13 cellular contexts compared by ENCODE assay signal in genomic region chr6:137832110-137832509, GRCh38. TPM values are rescaled to one million over a fixed set of nuclear protein-coding genes. Genes with fewer than 3 reads are reported as not detected.
DNase-seq lines count a peak whose midpoint lies in the region; ATAC-seq, FAIRE-seq and TF ChIP-seq lines count a peak whose summit lies in the region.
"Had no signal": no experiment of that assay in that cellular context is flagged by ENCODE, and none has a peak within 500 bp of the region (broad histone marks: within the 10 kb centered on the region; RNA-seq: fewer than 3 reads in every experiment).

No MANE protein-coding gene starts in this region.

- H3K27me3 Mint-ChIP-seq in naive thymus-derived CD8-positive, alpha-beta T cell, result no peaks in the 10 kb centered on the region

- peak overlapping the region; percentile 30 for H3K27ac Mint-ChIP-seq in stimulated activated effector memory CD8-positive, alpha-beta T cell treated with anti-CD3 and anti-CD28 coated beads, Interleukin-12 subunit alpha, Interleukin-12 subunit beta, amount 100 ng/mL, for 72 hours
- H3K27ac Mint-ChIP-seq in naive thymus-derived CD8-positive, alpha-beta T cell, result peak overlapping the region in 1 of 10 donors; percentile 61

- TF ChIP-seq CTCF in PC-9 (conservative IDR thresholded peaks at IDR 0.05), result no peak

- TF ChIP-seq POLR2A in H54 (IDR thresholded peaks at IDR 0.05; ENCODE audit: low read depth, low read length), result no peak

- peak overlapping the region; percentile 1; the same call in 1 of the 2 replicates for H3K4me3 ChIP-seq in PC-9

- peaks cover 42% of the 10 kb centered on the region for H3F3A ChIP-seq in PC-9 (ENCODE audit: insufficient read depth, low read depth)

- intact Hi-C loops in PC-9 (cut with micrococcal nuclease; ENCODE audit: unreplicated experiment), result loop anchor here (2.0 kb wide), 1 partner anchor 35 kb away; the partner anchor contains the start of gene TNFAIP3

- H3K4me3 Mint-ChIP-seq in stimulated activated effector memory CD8-positive, alpha-beta T cell treated with anti-CD3 and anti-CD28 coated beads, Interleukin-12 subunit alpha, Interleukin-12 subunit beta, amount 100 ng/mL, for 72 hours, result peak overlapping the region; percentile 12
- no peak overlapping the region for H3K4me3 Mint-ChIP-seq in naive thymus-derived CD8-positive, alpha-beta T cell

- H3K4me2 ChIP-seq in PC-9, result peak overlapping the region; percentile 48
- H3K4me2 ChIP-seq: SK-N-SH had no signal

- no peaks in the 10 kb centered on the region for H3K9me2 ChIP-seq in PC-9 (ENCODE audit: insufficient read depth)
- H3K9me2 ChIP-seq: SK-N-SH had no signal

- H3K27me3 ChIP-seq in PC-9 (ENCODE audit: insufficient read depth, low read depth), result no peaks in the 10 kb centered on the region

- POLR2A ChIA-PET in PC-9 (lab: Charles Lee; ENCODE audit: unreplicated experiment), result interaction anchor here (0.7 kb wide), 1 partner anchor 1044 kb away, joined by 4 read pairs; no protein-coding TSS in a partner anchor
- POLR2A ChIA-PET in naive thymus-derived CD8-positive, alpha-beta T cell (lab: Charles Lee), result interaction anchor here (0.9 kb wide), 1 partner anchor 34 kb away, joined by 3 read pairs; no protein-coding TSS in a partner anchor

- peaks cover 51% of the 10 kb centered on the region for H3K4me1 ChIP-seq in PC-9 (replicated peaks; ENCODE audit: insufficient read depth)

- no peaks in the 10 kb centered on the region; the same call in 1 of the 2 replicates for H3K9me3 ChIP-seq in PC-9 (ENCODE audit: insufficient read depth, low read depth)
- H3K9me3 ChIP-seq: SK-N-SH had no signal

- H3K36me3 ChIP-seq in PC-9 (ENCODE audit: low read depth), result no peaks in the 10 kb centered on the region

- CTCF ChIA-PET in PC-9 (lab: Charles Lee), result no interaction called here

- peak; percentile 91 for FAIRE-seq in H54 (lab: Jason Lieb, UNC)
- FAIRE-seq: G401.6 had no signal

- H3K36me3 Mint-ChIP-seq in stimulated activated effector memory CD8-positive, alpha-beta T cell treated with anti-CD3 and anti-CD28 coated beads, Interleukin-12 subunit alpha, Interleukin-12 subunit beta, amount 100 ng/mL, for 72 hours, result peaks cover 6% of the 10 kb centered on the region
- peaks cover 0 to 3% (median 0%) of the 10 kb centered on the region in 3 donors for H3K36me3 Mint-ChIP-seq in naive thymus-derived CD8-positive, alpha-beta T cell

- H2AFZ ChIP-seq in PC-9, result peak overlapping the region; percentile 29; the same call in 1 of the 2 replicates

- H4K20me1 ChIP-seq in PC-9 (ENCODE audit: insufficient read depth), result no peaks in the 10 kb centered on the region

- no peaks in the 10 kb centered on the region for H3K79me2 ChIP-seq in PC-9 (ENCODE audit: low read depth)

- ATAC-seq in stimulated activated effector memory CD8-positive, alpha-beta T cell treated with anti-CD3 and anti-CD28 coated beads, Interleukin-12 subunit alpha, Interleukin-12 subunit beta, amount 100 ng/mL, for 72 hours, result no peak
- no peak for ATAC-seq in naive thymus-derived CD8-positive, alpha-beta T cell

- DNase-seq in H54 (ENCODE audit: insufficient read length, low spot score), result peak; percentile 33
- DNase-seq in PC-9, result peak in 1 of 2 experiments; percentile 91
- peak; percentile 34 for DNase-seq in dedifferentiated amniotic fluid mesenchymal stem cell (ENCODE audit: extremely low spot score)
- no peak for DNase-seq in stimulated activated effector memory CD8-positive, alpha-beta T cell treated with anti-CD3 and anti-CD28 coated beads, Interleukin-12 subunit alpha, Interleukin-12 subunit beta, amount 100 ng/mL, for 72 hours (ENCODE audit: low spot score in 2 of 2)
- no peak for DNase-seq in naive thymus-derived CD8-positive, alpha-beta T cell
- no peak for DNase-seq in epidermal melanocyte (ENCODE audit: insufficient read length, low spot score)
- DNase-seq in NAMALWA (ENCODE audit: low spot score), result no peak
- DNase-seq: central memory CD4-positive, alpha-beta T cell; NCI-H187; SK-N-SH; stimulated activated CD4-positive, alpha-beta T cell treated with anti-CD3 and anti-CD28 coated beads, Interleukin-15, amount 100 ng/mL, for 24 hours; substantia nigra had no signal

- BruUV-seq in PC-9 (replicated peaks; lab: Mats Ljungman, UMichigan), result no TSS peak

- H3K4me1 Mint-ChIP-seq in stimulated activated effector memory CD8-positive, alpha-beta T cell treated with anti-CD3 and anti-CD28 coated beads, Interleukin-12 subunit alpha, Interleukin-12 subunit beta, amount 100 ng/mL, for 72 hours, result peaks cover 56% of the 10 kb centered on the region
- H3K4me1 Mint-ChIP-seq in naive thymus-derived CD8-positive, alpha-beta T cell, result peaks cover 17 to 45% (median 28%) of the 10 kb centered on the region in 4 donors

- peak overlapping the region; percentile 79 for H3K27ac ChIP-seq in PC-9

- H3K9me3 Mint-ChIP-seq in stimulated activated effector memory CD8-positive, alpha-beta T cell treated with anti-CD3 and anti-CD28 coated beads, Interleukin-12 subunit alpha, Interleukin-12 subunit beta, amount 100 ng/mL, for 72 hours, result peaks cover 5% of the 10 kb centered on the region
- H3K9me3 Mint-ChIP-seq in naive thymus-derived CD8-positive, alpha-beta T cell, result peaks cover 0 to 7% (median 0%) of the 10 kb centered on the region in 9 donors

RNA-seq across cellular contexts. Expression of gene TNFAIP3, which starts 34.9 kb away (rescaled TPM):
- total RNA-seq in PC-9 (2021), result 7.2 and 7.8 TPM in 2 replicates
- 100 to 1,000 TPM; 108 to 114 TPM for total RNA-seq in naive thymus-derived CD8-positive, alpha-beta T cell
- polyA plus RNA-seq in naive thymus-derived CD8-positive, alpha-beta T cell, result 100 to 1,000 TPM in 1 of 3 donors, 10 to 100 TPM in 2; 61.5 to 139 (median 84.3) TPM

Comparison
In these comparisons a context has a peak if more than half of its experiments do, and no peak if none do; other contexts are left out.
1. DNase-seq: peak in H54 (single experiment) and dedifferentiated amniotic fluid mesenchymal stem cell (single experiment); none in stimulated activated effector memory CD8-positive, alpha-beta T cell treated with anti-CD3 and anti-CD28 coated beads, Interleukin-12 subunit alpha, Interleukin-12 subunit beta, amount 100 ng/mL, for 72 hours (0 of 2), naive thymus-derived CD8-positive, alpha-beta T cell (0 of 10), epidermal melanocyte (single experiment) and NAMALWA (single experiment).
2. RNA of gene TNFAIP3, which starts 34.9 kb away (total RNA-seq): 108 to 114 TPM in naive thymus-derived CD8-positive, alpha-beta T cell; 7.2 to 7.8 TPM in PC-9; every median in the first group is over 10 times any median in the second.